Comparison of ENCODE assay signal across 2 cellular contexts in the genomic region with DNA sequence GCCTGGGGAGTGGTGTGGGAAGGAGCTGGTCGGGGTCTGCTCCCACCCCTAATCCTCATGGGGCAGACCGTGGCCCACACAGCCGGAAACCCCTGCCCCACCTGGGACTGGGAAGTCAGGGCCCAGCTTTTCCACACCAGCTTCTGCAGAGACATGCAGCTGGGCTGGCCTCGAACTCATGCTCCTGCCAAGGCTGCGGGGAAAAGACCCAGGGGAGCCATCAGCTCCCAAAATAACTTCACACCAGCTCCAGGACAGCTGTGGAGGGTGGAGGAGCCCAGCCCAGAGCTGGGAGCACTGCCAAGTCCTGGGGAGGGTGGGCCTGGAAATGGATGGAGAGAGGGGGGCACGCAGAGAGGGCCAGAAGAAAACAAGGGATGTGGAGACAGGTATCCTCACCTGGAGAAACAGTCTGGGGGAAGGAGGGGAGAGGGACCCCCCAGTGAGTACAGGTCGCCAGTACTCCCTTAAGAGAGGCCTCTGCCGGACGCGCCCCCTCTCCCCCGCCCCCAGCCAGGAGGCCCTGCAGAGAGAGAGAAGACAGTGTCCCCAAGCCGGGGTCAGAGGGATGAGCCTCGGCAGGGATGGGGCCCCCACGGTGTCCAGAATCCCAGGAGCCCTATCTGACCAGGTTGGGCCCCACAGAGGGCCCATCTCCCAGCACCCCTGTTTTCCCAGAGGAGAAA.
TF ChIP-seq lines count a peak whose summit lies in the region.

No MANE protein-coding gene starts in this region.

TF ChIP-seq in HEK293, 187 proteins besides CTCF, POLR2A, EP300 and RAD21:
- TF ChIP-seq, protein P1, sequence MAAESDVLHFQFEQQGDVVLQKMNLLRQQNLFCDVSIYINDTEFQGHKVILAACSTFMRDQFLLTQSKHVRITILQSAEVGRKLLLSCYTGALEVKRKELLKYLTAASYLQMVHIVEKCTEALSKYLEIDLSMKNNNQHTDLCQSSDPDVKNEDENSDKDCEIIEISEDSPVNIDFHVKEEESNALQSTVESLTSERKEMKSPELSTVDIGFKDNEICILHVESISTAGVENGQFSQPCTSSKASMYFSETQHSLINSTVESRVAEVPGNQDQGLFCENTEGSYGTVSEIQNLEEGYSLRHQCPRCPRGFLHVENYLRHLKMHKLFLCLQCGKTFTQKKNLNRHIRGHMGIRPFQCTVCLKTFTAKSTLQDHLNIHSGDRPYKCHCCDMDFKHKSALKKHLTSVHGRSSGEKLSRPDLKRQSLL (tag by site-specific recombination; IDR thresholded peaks at IDR 0.05): peak; percentile 46; the same call in 1 of the 2 replicates
- no peak for TF ChIP-seq SALL2 (tag by site-specific recombination; IDR thresholded peaks at IDR 0.05; ENCODE audit: borderline replicate concordance)
- TF ChIP-seq, protein P2, sequence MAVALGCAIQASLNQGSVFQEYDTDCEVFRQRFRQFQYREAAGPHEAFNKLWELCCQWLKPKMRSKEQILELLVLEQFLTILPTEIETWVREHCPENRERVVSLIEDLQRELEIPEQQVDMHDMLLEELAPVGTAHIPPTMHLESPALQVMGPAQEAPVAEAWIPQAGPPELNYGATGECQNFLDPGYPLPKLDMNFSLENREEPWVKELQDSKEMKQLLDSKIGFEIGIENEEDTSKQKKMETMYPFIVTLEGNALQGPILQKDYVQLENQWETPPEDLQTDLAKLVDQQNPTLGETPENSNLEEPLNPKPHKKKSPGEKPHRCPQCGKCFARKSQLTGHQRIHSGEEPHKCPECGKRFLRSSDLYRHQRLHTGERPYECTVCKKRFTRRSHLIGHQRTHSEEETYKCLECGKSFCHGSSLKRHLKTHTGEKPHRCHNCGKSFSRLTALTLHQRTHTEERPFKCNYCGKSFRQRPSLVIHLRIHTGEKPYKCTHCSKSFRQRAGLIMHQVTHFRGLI (tag by site-specific recombination; IDR thresholded peaks at IDR 0.05): no peak
- TF ChIP-seq ZBTB48 (tag by site-specific recombination; IDR thresholded peaks at IDR 0.05): no peak
- TF ChIP-seq ZNF335 (tag by site-specific recombination; conservative IDR thresholded peaks at IDR 0.05): no peak
- peak; percentile 28 for TF ChIP-seq GLIS1 (tag by site-specific recombination; IDR thresholded peaks at IDR 0.05)
- no peak for TF ChIP-seq ZNF341 (tag by site-specific recombination; IDR thresholded peaks at IDR 0.05; ENCODE audit: low read depth)
- TF ChIP-seq KLF1 (tag by site-specific recombination; IDR thresholded peaks at IDR 0.05): peak; percentile 72

TF ChIP-seq in HepG2, 621 proteins besides CTCF, POLR2A, EP300 and RAD21:
- TF ChIP-seq GATAD2A (CRISPR knock-in tag; IDR thresholded peaks at IDR 0.05) (no peak), ZNF263 (CRISPR knock-in tag; IDR thresholded peaks at IDR 0.05) (0 out of 2 replicates have a peak, but pooled peaks have one; percentile 18), ZNF605 (CRISPR knock-in tag; IDR thresholded peaks at IDR 0.05) (no peak), ZFYVE20 (CRISPR knock-in tag; IDR thresholded peaks at IDR 0.05; ENCODE audit: borderline replicate concordance, low read depth) (no peak), THYN1 (CRISPR knock-in tag; IDR thresholded peaks at IDR 0.05; ENCODE audit: borderline replicate concordance, low read depth) (no peak), GZF1 (CRISPR knock-in tag; IDR thresholded peaks at IDR 0.05) (no peak)
- TF ChIP-seq, protein P3, sequence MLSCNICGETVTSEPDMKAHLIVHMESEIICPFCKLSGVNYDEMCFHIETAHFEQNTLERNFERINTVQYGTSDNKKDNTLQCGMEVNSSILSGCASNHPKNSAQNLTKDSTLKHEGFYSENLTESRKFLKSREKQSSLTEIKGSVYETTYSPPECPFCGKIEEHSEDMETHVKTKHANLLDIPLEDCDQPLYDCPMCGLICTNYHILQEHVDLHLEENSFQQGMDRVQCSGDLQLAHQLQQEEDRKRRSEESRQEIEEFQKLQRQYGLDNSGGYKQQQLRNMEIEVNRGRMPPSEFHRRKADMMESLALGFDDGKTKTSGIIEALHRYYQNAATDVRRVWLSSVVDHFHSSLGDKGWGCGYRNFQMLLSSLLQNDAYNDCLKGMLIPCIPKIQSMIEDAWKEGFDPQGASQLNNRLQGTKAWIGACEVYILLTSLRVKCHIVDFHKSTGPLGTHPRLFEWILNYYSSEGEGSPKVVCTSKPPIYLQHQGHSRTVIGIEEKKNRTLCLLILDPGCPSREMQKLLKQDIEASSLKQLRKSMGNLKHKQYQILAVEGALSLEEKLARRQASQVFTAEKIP (CRISPR knock-in tag; IDR thresholded peaks at IDR 0.05; ENCODE audit: borderline replicate concordance): no peak
